ENCODE assay signal across 1 cellular context in the genomic region with DNA sequence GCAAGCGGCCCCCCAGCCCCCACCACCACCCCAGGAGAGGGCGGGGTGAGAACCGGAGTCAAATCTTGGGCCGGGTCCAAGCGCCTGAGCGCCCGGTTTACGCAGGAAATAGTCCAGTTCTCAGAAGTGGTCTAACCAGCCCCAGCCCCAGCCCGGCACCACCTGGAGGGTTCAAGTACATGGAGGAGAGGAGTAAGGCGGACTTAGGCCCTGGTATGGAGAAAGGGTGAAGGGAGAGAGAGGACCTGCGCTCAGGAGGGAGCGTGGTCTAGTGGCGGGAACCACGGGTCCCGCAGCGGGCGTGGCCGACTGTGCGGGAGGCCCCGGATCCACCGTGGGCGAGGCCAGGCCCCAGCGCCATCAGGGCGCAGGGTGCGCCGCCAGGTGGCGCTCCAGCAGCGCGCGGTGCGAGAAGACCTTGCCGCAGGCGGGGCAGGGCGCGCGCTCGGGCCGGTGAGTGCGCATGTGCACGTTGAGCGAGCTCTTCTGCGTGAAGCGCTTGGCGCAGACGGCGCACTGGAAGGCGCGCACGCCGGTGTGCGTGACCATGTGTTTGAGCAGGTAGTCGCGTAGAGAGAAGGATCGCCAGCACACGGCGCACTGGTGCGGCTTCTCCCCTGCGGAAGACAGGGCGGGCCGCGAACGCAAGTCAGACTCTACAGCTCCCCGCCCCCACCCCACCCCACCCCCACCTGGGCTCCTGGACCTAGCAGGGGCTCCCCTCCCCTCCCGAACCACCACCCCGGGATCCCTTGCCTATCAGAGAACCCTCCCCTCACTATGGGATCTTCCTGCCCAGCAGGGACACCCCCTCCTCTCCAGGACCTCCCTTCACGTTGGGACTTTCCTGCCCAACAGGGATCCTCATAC.
A peak's percentile ranks its signal among the peaks of the same experiment; 100 is the strongest.
TF ChIP-seq lines count a peak whose summit lies in the region.

No MANE protein-coding gene starts in this region.

TF ChIP-seq in K562, 482 proteins besides CTCF, POLR2A, EP300 and RAD21 (continued from another document and continues in another):
- TF ChIP-seq POLR2AphosphoS5 (IDR thresholded peaks at IDR 0.05; ENCODE audit: control insufficient read depth, insufficient read depth, low read depth, low read length): no peak; the same call in 1 of the 2 replicates
- no peak for TF ChIP-seq GTF2F1 (IDR thresholded peaks at IDR 0.05; ENCODE audit: low read depth, low read length)
- no peak for TF ChIP-seq NCOA4 (IDR thresholded peaks at IDR 0.05; ENCODE audit: partially characterized antibody)
- TF ChIP-seq POU5F1 (IDR thresholded peaks at IDR 0.05; ENCODE audit: borderline replicate concordance, low read depth, low read length, partially characterized antibody): no peak
- peak; percentile 86 for TF ChIP-seq POLR2G (IDR thresholded peaks at IDR 0.05; ENCODE audit: low read depth, low read length)
- no peak for TF ChIP-seq NEUROD1 (IDR thresholded peaks at IDR 0.05; ENCODE audit: borderline replicate concordance, low read depth, low read length, partially characterized antibody)
- no peak for TF ChIP-seq MTF1 (CRISPR knock-in tag; IDR thresholded peaks at IDR 0.05; ENCODE audit: borderline replicate concordance)
- TF ChIP-seq FOXP1 (CRISPR knock-in tag; IDR thresholded peaks at IDR 0.05): peak; percentile 44; the same call in 1 of the 2 replicates
- no peak for TF ChIP-seq ZNF436 (CRISPR knock-in tag; IDR thresholded peaks at IDR 0.05)
- no peak for TF ChIP-seq SMAD1 (IDR thresholded peaks at IDR 0.05; ENCODE audit: low read depth, low read length, partially characterized antibody)
- TF ChIP-seq ZNF23 (CRISPR knock-in tag; IDR thresholded peaks at IDR 0.05): no peak
- TF ChIP-seq FUS (optimal IDR thresholded peaks at IDR 0.05; ENCODE audit: low read depth, low read length): peak; percentile 82
- TF ChIP-seq TEAD1 (CRISPR knock-in tag; IDR thresholded peaks at IDR 0.05): no peak
- TF ChIP-seq, protein P1, sequence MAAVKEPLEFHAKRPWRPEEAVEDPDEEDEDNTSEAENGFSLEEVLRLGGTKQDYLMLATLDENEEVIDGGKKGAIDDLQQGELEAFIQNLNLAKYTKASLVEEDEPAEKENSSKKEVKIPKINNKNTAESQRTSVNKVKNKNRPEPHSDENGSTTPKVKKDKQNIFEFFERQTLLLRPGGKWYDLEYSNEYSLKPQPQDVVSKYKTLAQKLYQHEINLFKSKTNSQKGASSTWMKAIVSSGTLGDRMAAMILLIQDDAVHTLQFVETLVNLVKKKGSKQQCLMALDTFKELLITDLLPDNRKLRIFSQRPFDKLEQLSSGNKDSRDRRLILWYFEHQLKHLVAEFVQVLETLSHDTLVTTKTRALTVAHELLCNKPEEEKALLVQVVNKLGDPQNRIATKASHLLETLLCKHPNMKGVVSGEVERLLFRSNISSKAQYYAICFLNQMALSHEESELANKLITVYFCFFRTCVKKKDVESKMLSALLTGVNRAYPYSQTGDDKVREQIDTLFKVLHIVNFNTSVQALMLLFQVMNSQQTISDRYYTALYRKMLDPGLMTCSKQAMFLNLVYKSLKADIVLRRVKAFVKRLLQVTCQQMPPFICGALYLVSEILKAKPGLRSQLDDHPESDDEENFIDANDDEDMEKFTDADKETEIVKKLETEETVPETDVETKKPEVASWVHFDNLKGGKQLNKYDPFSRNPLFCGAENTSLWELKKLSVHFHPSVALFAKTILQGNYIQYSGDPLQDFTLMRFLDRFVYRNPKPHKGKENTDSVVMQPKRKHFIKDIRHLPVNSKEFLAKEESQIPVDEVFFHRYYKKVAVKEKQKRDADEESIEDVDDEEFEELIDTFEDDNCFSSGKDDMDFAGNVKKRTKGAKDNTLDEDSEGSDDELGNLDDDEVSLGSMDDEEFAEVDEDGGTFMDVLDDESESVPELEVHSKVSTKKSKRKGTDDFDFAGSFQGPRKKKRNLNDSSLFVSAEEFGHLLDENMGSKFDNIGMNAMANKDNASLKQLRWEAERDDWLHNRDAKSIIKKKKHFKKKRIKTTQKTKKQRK (IDR thresholded peaks at IDR 0.05; ENCODE audit: borderline replicate concordance, low read depth, low read length): no peak
- TF ChIP-seq, protein P2, sequence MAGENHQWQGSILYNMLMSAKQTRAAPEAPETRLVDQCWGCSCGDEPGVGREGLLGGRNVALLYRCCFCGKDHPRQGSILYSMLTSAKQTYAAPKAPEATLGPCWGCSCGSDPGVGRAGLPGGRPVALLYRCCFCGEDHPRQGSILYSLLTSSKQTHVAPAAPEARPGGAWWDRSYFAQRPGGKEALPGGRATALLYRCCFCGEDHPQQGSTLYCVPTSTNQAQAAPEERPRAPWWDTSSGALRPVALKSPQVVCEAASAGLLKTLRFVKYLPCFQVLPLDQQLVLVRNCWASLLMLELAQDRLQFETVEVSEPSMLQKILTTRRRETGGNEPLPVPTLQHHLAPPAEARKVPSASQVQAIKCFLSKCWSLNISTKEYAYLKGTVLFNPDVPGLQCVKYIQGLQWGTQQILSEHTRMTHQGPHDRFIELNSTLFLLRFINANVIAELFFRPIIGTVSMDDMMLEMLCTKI (IDR thresholded peaks at IDR 0.05; ENCODE audit: partially characterized antibody): no peak
- no peak for TF ChIP-seq ZNF124 (CRISPR knock-in tag; IDR thresholded peaks at IDR 0.05)
- no peak for TF ChIP-seq NR2C1 (IDR thresholded peaks at IDR 0.05)
- TF ChIP-seq NR2C1 (tag; IDR thresholded peaks at IDR 0.05): no peak
- TF ChIP-seq, protein P3, sequence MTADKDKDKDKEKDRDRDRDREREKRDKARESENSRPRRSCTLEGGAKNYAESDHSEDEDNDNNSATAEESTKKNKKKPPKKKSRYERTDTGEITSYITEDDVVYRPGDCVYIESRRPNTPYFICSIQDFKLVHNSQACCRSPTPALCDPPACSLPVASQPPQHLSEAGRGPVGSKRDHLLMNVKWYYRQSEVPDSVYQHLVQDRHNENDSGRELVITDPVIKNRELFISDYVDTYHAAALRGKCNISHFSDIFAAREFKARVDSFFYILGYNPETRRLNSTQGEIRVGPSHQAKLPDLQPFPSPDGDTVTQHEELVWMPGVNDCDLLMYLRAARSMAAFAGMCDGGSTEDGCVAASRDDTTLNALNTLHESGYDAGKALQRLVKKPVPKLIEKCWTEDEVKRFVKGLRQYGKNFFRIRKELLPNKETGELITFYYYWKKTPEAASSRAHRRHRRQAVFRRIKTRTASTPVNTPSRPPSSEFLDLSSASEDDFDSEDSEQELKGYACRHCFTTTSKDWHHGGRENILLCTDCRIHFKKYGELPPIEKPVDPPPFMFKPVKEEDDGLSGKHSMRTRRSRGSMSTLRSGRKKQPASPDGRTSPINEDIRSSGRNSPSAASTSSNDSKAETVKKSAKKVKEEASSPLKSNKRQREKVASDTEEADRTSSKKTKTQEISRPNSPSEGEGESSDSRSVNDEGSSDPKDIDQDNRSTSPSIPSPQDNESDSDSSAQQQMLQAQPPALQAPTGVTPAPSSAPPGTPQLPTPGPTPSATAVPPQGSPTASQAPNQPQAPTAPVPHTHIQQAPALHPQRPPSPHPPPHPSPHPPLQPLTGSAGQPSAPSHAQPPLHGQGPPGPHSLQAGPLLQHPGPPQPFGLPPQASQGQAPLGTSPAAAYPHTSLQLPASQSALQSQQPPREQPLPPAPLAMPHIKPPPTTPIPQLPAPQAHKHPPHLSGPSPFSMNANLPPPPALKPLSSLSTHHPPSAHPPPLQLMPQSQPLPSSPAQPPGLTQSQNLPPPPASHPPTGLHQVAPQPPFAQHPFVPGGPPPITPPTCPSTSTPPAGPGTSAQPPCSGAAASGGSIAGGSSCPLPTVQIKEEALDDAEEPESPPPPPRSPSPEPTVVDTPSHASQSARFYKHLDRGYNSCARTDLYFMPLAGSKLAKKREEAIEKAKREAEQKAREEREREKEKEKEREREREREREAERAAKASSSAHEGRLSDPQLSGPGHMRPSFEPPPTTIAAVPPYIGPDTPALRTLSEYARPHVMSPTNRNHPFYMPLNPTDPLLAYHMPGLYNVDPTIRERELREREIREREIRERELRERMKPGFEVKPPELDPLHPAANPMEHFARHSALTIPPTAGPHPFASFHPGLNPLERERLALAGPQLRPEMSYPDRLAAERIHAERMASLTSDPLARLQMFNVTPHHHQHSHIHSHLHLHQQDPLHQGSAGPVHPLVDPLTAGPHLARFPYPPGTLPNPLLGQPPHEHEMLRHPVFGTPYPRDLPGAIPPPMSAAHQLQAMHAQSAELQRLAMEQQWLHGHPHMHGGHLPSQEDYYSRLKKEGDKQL (CRISPR knock-in tag; IDR thresholded peaks at IDR 0.05; ENCODE audit: borderline replicate concordance): no peak
- TF ChIP-seq RAD51 (IDR thresholded peaks at IDR 0.05; ENCODE audit: borderline replicate concordance, low read depth): no peak
- TF ChIP-seq NFIC (IDR thresholded peaks at IDR 0.05): peak; percentile 81
- TF ChIP-seq, protein P4, sequence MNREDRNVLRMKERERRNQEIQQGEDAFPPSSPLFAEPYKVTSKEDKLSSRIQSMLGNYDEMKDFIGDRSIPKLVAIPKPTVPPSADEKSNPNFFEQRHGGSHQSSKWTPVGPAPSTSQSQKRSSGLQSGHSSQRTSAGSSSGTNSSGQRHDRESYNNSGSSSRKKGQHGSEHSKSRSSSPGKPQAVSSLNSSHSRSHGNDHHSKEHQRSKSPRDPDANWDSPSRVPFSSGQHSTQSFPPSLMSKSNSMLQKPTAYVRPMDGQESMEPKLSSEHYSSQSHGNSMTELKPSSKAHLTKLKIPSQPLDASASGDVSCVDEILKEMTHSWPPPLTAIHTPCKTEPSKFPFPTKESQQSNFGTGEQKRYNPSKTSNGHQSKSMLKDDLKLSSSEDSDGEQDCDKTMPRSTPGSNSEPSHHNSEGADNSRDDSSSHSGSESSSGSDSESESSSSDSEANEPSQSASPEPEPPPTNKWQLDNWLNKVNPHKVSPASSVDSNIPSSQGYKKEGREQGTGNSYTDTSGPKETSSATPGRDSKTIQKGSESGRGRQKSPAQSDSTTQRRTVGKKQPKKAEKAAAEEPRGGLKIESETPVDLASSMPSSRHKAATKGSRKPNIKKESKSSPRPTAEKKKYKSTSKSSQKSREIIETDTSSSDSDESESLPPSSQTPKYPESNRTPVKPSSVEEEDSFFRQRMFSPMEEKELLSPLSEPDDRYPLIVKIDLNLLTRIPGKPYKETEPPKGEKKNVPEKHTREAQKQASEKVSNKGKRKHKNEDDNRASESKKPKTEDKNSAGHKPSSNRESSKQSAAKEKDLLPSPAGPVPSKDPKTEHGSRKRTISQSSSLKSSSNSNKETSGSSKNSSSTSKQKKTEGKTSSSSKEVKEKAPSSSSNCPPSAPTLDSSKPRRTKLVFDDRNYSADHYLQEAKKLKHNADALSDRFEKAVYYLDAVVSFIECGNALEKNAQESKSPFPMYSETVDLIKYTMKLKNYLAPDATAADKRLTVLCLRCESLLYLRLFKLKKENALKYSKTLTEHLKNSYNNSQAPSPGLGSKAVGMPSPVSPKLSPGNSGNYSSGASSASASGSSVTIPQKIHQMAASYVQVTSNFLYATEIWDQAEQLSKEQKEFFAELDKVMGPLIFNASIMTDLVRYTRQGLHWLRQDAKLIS (CRISPR knock-in tag; IDR thresholded peaks at IDR 0.05): no peak
- TF ChIP-seq, protein P5, sequence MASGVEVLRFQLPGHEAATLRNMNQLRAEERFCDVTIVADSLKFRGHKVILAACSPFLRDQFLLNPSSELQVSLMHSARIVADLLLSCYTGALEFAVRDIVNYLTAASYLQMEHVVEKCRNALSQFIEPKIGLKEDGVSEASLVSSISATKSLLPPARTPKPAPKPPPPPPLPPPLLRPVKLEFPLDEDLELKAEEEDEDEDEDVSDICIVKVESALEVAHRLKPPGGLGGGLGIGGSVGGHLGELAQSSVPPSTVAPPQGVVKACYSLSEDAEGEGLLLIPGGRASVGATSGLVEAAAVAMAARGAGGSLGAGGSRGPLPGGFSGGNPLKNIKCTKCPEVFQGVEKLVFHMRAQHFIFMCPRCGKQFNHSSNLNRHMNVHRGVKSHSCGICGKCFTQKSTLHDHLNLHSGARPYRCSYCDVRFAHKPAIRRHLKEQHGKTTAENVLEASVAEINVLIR (CRISPR knock-in tag; IDR thresholded peaks at IDR 0.05): no peak
- TF ChIP-seq, protein P6, sequence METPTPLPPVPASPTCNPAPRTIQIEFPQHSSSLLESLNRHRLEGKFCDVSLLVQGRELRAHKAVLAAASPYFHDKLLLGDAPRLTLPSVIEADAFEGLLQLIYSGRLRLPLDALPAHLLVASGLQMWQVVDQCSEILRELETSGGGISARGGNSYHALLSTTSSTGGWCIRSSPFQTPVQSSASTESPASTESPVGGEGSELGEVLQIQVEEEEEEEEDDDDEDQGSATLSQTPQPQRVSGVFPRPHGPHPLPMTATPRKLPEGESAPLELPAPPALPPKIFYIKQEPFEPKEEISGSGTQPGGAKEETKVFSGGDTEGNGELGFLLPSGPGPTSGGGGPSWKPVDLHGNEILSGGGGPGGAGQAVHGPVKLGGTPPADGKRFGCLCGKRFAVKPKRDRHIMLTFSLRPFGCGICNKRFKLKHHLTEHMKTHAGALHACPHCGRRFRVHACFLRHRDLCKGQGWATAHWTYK (CRISPR knock-in tag; IDR thresholded peaks at IDR 0.05): peak; percentile 83; the same call in 1 of the 2 replicates
- TF ChIP-seq ZNF778 (CRISPR knock-in tag; IDR thresholded peaks at IDR 0.05): no peak
- TF ChIP-seq, protein P7, sequence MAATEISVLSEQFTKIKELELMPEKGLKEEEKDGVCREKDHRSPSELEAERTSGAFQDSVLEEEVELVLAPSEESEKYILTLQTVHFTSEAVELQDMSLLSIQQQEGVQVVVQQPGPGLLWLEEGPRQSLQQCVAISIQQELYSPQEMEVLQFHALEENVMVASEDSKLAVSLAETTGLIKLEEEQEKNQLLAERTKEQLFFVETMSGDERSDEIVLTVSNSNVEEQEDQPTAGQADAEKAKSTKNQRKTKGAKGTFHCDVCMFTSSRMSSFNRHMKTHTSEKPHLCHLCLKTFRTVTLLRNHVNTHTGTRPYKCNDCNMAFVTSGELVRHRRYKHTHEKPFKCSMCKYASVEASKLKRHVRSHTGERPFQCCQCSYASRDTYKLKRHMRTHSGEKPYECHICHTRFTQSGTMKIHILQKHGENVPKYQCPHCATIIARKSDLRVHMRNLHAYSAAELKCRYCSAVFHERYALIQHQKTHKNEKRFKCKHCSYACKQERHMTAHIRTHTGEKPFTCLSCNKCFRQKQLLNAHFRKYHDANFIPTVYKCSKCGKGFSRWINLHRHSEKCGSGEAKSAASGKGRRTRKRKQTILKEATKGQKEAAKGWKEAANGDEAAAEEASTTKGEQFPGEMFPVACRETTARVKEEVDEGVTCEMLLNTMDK (IDR thresholded peaks at IDR 0.05; ENCODE audit: borderline replicate concordance, insufficient read depth, low read depth, low read length, poor library complexity, severe bottlenecking): peak; percentile 93
- TF ChIP-seq NCOA1 (IDR thresholded peaks at IDR 0.05; ENCODE audit: low read depth): no peak
- no peak for TF ChIP-seq RFX5 (IDR thresholded peaks at IDR 0.05; ENCODE audit: low read depth, low read length)
- TF ChIP-seq ZNF143 (CRISPR knock-in tag; IDR thresholded peaks at IDR 0.05): no peak; the same call in 1 of the 2 replicates
- TF ChIP-seq, protein P8, sequence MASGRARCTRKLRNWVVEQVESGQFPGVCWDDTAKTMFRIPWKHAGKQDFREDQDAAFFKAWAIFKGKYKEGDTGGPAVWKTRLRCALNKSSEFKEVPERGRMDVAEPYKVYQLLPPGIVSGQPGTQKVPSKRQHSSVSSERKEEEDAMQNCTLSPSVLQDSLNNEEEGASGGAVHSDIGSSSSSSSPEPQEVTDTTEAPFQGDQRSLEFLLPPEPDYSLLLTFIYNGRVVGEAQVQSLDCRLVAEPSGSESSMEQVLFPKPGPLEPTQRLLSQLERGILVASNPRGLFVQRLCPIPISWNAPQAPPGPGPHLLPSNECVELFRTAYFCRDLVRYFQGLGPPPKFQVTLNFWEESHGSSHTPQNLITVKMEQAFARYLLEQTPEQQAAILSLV (tag; IDR thresholded peaks at IDR 0.05): no peak
- no peak for TF ChIP-seq ZNF561 (CRISPR knock-in tag; conservative IDR thresholded peaks at IDR 0.05)
